20 cellular contexts compared by ENCODE assay signal in the genomic region with DNA sequence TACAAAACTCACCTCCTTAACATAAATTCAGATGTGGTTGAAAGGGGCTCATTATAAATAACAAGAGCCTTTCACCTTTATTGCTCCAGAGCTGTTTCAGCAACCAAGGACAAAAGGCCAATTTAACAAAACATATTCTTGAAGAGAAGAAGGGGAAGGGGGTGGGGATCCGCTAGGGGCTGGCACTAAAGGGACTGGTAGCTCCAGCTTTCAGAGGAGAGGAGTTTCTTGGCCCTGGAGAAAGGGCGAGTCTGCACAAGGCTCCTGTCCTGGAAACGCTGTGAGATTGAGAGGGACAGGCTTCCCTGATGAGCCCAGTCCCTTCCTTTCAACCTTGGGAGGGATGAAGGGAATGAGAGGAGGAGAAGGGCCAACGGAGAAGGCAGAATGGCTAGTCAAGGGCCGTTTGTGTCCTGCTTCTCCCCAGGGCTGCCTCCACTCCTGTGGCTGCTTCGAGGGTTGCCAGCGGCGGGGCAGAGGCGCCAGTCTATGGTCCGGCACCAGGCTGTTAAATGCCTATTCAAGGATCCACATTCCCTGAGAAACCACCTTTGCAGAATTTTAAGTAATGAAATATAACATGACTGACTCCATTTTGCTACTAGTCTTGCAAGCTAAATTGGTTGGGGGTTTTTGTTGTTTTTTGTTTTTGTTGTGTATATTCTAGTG. TPM values are rescaled to one million over a fixed set of nuclear protein-coding genes. Genes with fewer than 3 reads are reported as not detected.
DNase-seq lines count a peak whose midpoint lies in the region; FAIRE-seq and TF ChIP-seq lines count a peak whose summit lies in the region.
"Had no signal": no experiment of that assay in that cellular context is flagged by ENCODE, and none has a peak within 500 bp of the region (broad histone marks: within the 10 kb centered on the region; RNA-seq: fewer than 3 reads in every experiment).

No MANE protein-coding gene starts in this region.

- BruUV-seq in OCI-LY7 (replicated peaks; lab: Mats Ljungman, UMichigan): no TSS peak

- no peaks in the 10 kb centered on the region for H3K27me3 ChIP-seq in HAP-1 (ENCODE audit: low read depth)
- H3K27me3 ChIP-seq in prostate gland (replicated peaks; ENCODE audit: insufficient read depth): no peaks in the 10 kb centered on the region
- no peaks in the 10 kb centered on the region for H3K27me3 ChIP-seq in ovary
- H3K27me3 ChIP-seq: BE2C had no signal

- H3K36me3 ChIP-seq in HAP-1 (replicated peaks) (no peaks in the 10 kb centered on the region), OCI-LY7 (ENCODE audit: insufficient read depth, low read length) (no peaks in the 10 kb centered on the region), prostate gland (no peaks in the 10 kb centered on the region), ovary (no peaks in the 10 kb centered on the region)
- H3K36me3 ChIP-seq: BE2C had no signal

- no peak overlapping the region for H3K4me2 ChIP-seq in OCI-LY7 (ENCODE audit: low read length)

- H3K36me3 Mint-ChIP-seq in glutamatergic neuron (ENCODE audit: unreplicated experiment): no peaks in the 10 kb centered on the region
- H3K36me3 Mint-ChIP-seq: CD4-positive, alpha-beta memory T cell had no signal

- no peaks in the 10 kb centered on the region for H3K79me2 ChIP-seq in OCI-LY7 (ENCODE audit: insufficient read depth, low read depth, low read length)

- TF ChIP-seq POLR2A in prostate gland (IDR thresholded peaks at IDR 0.05): no peak
- TF ChIP-seq POLR2A in ovary (IDR thresholded peaks at IDR 0.05): no peak

- peaks cover 2% of the 10 kb centered on the region for H3K27me3 Mint-ChIP-seq in glutamatergic neuron (ENCODE audit: unreplicated experiment)

- peaks cover 11% of the 10 kb centered on the region for H3K4me1 Mint-ChIP-seq in glutamatergic neuron (ENCODE audit: low read depth, unreplicated experiment)
- H3K4me1 Mint-ChIP-seq: CD4-positive, alpha-beta memory T cell had no signal

- H3K4me1 ChIP-seq in HAP-1 (peaks cover 13% of the 10 kb centered on the region), OCI-LY7 (ENCODE audit: insufficient read depth, low read length, poor library complexity, severe bottlenecking) (no peaks in the 10 kb centered on the region), prostate gland (replicated peaks) (no peaks in the 10 kb centered on the region), ovary (ENCODE audit: insufficient read depth) (no peaks in the 10 kb centered on the region)
- H3K4me1 ChIP-seq: BE2C had no signal

- POLR2A ChIA-PET in OCI-LY7 (lab: Charles Lee): interaction anchor here (0.6 to 1.7 kb wide), 2 partner anchors 59 to 94 kb away, joined by 6 read pairs; no protein-coding TSS in a partner anchor

- no peak for TF ChIP-seq EP300 in ovary (IDR thresholded peaks at IDR 0.05)

- WGBS in prostate gland: 63% methylated on average over 10 of the region's 10 CpGs
- 58 to 68% (median 67%) methylated on average over 10 of the region's 10 CpGs for WGBS in ovary, 3 donors

- in situ Hi-C loops in HAP-1 (cut with MboI; ENCODE audit: low sequenced_read_pairs): no loop called here

- H3K27ac Mint-ChIP-seq in glutamatergic neuron (ENCODE audit: unreplicated experiment): peak overlapping the region; percentile 59
- H3K27ac Mint-ChIP-seq: CD4-positive, alpha-beta memory T cell; HFFc6 had no signal

- no peaks in the 10 kb centered on the region for H3K9me2 ChIP-seq in OCI-LY7 (ENCODE audit: insufficient read depth, low read length)

- peak; percentile 37 for FAIRE-seq in urothelium cell line (lab: Jason Lieb, UNC)
- FAIRE-seq: A204.1, D721Med, G401.6, GM12891 had no signal

- 0 out of 2 replicates have a peak overlapping the region, but pooled peaks have one; percentile 34 for H2AFZ ChIP-seq in OCI-LY7 (ENCODE audit: low read length)

- H3K9me3 ChIP-seq in HAP-1 (no peaks in the 10 kb centered on the region), OCI-LY7 (ENCODE audit: low read length) (no peaks in the 10 kb centered on the region), prostate gland (no peaks in the 10 kb centered on the region), ovary (no peaks in the 10 kb centered on the region)
- H3K9me3 ChIP-seq: BE2C had no signal

- TF ChIP-seq CTCF in OCI-LY7 (conservative IDR thresholded peaks at IDR 0.05; ENCODE audit: low read length) (no peak), glutamatergic neuron (IDR thresholded peaks at IDR 0.05; ENCODE audit: partially characterized antibody, unreplicated experiment) (no peak), prostate gland (IDR thresholded peaks at IDR 0.05) (no peak), ovary (IDR thresholded peaks at IDR 0.05) (no peak)

- intact Hi-C loops in OCI-LY7 (cut with micrococcal nuclease; ENCODE audit: unreplicated experiment): loop anchor here (10.0 kb wide), 1 partner anchor 205 kb away; a partner anchor contains a TSS
- intact Hi-C loops in prostate gland (cut with DNase I): no loop called here
- intact Hi-C loops in ovary (cut with DNase I): no loop called here

- peaks cover 1% of the 10 kb centered on the region for H3K9me3 Mint-ChIP-seq in glutamatergic neuron (ENCODE audit: unreplicated experiment)
- H3K9me3 Mint-ChIP-seq: CD4-positive, alpha-beta memory T cell; HFFc6 had no signal

- H4K20me1 ChIP-seq in OCI-LY7 (ENCODE audit: insufficient read depth, low read length): no peaks in the 10 kb centered on the region

- DNase-seq in HAP-1 (ENCODE audit: low spot score in 2 of 2) (peak; percentile 71), OCI-LY7 (ENCODE audit: low spot score) (no peak), glutamatergic neuron (no peak), urothelium cell line (ENCODE audit: low spot score) (no peak), NCI-H2081 (lab: John Stamatoyannopoulos, UW) (no peak), prostate gland (ENCODE audit: low spot score) (no peak), ovary (no peak)
- DNase-seq: BE2C; CD4-positive, alpha-beta memory T cell; DMS153; DMS79 treated with DMSO at 0.1 percent for 48 hours; EL; GOT3; HCEC 1CT; HFFc6 had no signal

- H3K27ac ChIP-seq in OCI-LY7 (ENCODE audit: low read depth, low read length, poor library complexity, severe bottlenecking) (no peak overlapping the region), prostate gland (no peak overlapping the region), ovary (no peak overlapping the region)
- H3K27ac ChIP-seq: C4-2B had no signal

- H3K4me3 ChIP-seq in HAP-1 (no peak overlapping the region), OCI-LY7 (ENCODE audit: low read depth, low read length, poor library complexity, severe bottlenecking) (no peak overlapping the region), prostate gland (no peak overlapping the region), ovary (no peak overlapping the region)

- CTCF ChIA-PET in OCI-LY7 (lab: Charles Lee; ENCODE audit: unreplicated experiment): interaction anchor here (0.6 kb wide), 1 partner anchor 9 kb away, joined by 3 read pairs; no protein-coding TSS in a partner anchor

- H3K4me3 Mint-ChIP-seq in glutamatergic neuron (ENCODE audit: unreplicated experiment): peak overlapping the region; percentile 64
- H3K4me3 Mint-ChIP-seq: CD4-positive, alpha-beta memory T cell; HFFc6 had no signal

RNA-seq across cellular contexts. Expression of a gene that starts 9.7 kb away (rescaled TPM):
- 19.7 and 23.0 TPM in 2 replicates for total RNA-seq in OCI-LY7 (2014; rRNA removed; shearing (Covaris generic))
- total RNA-seq in OCI-LY7 (2022): 12.0 and 15.5 TPM in 2 replicates
- total RNA-seq in glutamatergic neuron (ENCODE audit: unreplicated experiment): 24.3 TPM
- 100 to 1,000 TPM in 1 of 2 donors, 10 to 100 TPM in 1; 41.5 to 128 TPM for total RNA-seq in prostate gland
- total RNA-seq in ovary: 10 to 100 TPM; 21.9 to 32.5 (median 30.2) TPM
- polyA plus RNA-seq in ovary: 10 to 100 TPM; 24.4 to 35.2 TPM

RNA-seq across cellular contexts. Expression of a gene that starts 9.9 kb away (rescaled TPM):
- total RNA-seq in OCI-LY7 (2014; rRNA removed; shearing (Covaris generic)): 2.9 and 4.2 TPM in 2 replicates
- 2.0 and 3.4 TPM in 2 replicates for total RNA-seq in OCI-LY7 (2022)
- 78.7 TPM for total RNA-seq in glutamatergic neuron (ENCODE audit: unreplicated experiment)
- total RNA-seq in prostate gland: 100 to 1,000 TPM in 1 of 2 donors, 10 to 100 TPM in 1; 31.9 to 565 TPM
- 10 to 100 TPM in 4 of 7 donors, 1 to 10 TPM in 3; 1.4 to 33.7 (median 10.5) TPM for total RNA-seq in ovary
- 1 to 10 TPM; 2.9 to 3.9 TPM for polyA plus RNA-seq in ovary

Comparison
In these comparisons a context has a peak if more than half of its experiments do, and no peak if none do; other contexts are left out.
1. DNase-seq: peak in HAP-1 (2 of 2); none in OCI-LY7 (single experiment), glutamatergic neuron (single experiment), urothelium cell line (single experiment), NCI-H2081 (0 of 2), prostate gland (single experiment) and ovary (0 of 5).